Comparison of ENCODE assay signal across 8 cellular contexts in the genomic region with DNA sequence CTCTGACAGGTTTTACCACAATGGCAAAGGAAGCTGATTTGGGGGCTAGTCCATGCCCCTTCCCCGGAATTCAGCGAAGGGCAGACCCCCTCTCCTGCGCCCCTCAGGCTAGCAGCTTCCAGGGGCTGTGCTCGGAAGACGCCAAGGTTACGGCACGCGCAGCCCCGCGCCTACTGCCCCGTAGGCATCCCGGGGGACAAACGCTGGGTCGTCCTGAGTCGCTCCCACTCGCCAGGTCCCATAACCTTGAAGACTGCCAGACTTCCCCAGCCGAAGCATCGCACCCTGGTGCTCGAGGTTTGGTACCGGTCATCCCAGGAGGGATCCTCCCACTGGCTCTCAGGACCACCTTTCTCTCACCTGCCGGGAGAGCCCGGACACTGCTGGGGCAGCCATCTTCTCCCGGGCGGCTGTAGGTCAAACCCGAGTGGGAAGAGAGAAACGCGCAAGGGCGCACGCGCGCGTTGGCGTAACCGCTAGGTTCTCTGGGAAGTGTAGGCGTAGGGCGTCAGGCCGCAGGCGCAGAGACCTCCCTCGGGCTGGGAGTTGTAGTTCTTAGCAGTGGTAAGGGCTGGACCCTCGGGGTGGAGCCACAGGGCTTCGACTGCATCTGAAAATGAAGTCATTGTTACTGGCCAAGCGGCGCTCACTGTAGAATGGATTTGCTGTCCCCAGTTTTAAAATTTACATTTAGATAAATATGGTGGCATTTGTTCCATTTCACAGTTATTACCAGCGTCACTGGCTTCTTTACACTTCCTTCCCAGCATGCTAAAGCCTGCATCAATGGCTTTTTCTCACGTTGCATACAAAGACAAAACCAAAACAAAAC. TPM values are rescaled to one million over a fixed set of nuclear protein-coding genes. Genes with fewer than 3 reads are reported as not detected.
DNase-seq lines count a peak whose midpoint lies in the region; ATAC-seq lines count a peak whose summit lies in the region.

A gene with protein sequence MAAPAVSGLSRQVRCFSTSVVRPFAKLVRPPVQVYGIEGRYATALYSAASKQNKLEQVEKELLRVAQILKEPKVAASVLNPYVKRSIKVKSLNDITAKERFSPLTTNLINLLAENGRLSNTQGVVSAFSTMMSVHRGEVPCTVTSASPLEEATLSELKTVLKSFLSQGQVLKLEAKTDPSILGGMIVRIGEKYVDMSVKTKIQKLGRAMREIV (minus strand): TSS at position 437 of the 832 bp plus-strand sequence. CDS start 41 bp downstream, at position 396.

- ATAC-seq in GM21360 (IDR thresholded peaks at IDR 0.05; ENCODE audit: unreplicated experiment), result peak; percentile 97

- H3K27ac ChIP-seq in effector memory CD4-positive, alpha-beta T cell (ENCODE audit: insufficient read depth, low read length, poor library complexity, severe bottlenecking), result peak within 1 kb of the TSS; percentile 84

- peak within 1 kb of the TSS; percentile 90 for H3K4me3 ChIP-seq in effector memory CD4-positive, alpha-beta T cell (ENCODE audit: insufficient read depth, low read depth, low read length, poor library complexity, severe bottlenecking)

- H3K36me3 ChIP-seq in effector memory CD4-positive, alpha-beta T cell (ENCODE audit: control insufficient read depth, insufficient read depth, low read length), result peaks cover 21% of the 10 kb centered on the region

- H3K4me1 ChIP-seq in effector memory CD4-positive, alpha-beta T cell (ENCODE audit: control insufficient read depth, insufficient read depth, low read length, poor library complexity, severe bottlenecking), result peaks cover 10% of the 10 kb centered on the region

- H3K27me3 ChIP-seq in effector memory CD4-positive, alpha-beta T cell (replicated peaks; ENCODE audit: control insufficient read depth, insufficient read depth, low read length, poor library complexity, severe bottlenecking), result no peaks in the 10 kb centered on the region

- DNase-seq in COLO668 (lab: John Stamatoyannopoulos, UW; ENCODE audit: unreplicated experiment), result peak; percentile 99
- DNase-seq in HT1080 (ENCODE audit: low read depth), result peak; percentile 96
- DNase-seq in NOMO-1 treated with DMSO at 0.1 percent for 48 hours (lab: John Stamatoyannopoulos, UW; ENCODE audit: unreplicated experiment), result peak; percentile 98
- DNase-seq in activated CD8-positive, alpha-beta memory T cell treated with anti-CD3 and anti-CD28 coated beads for 4 hours (ENCODE audit: low read depth in 2 of 2), result peak; percentile 91 to 95
- peak; percentile 88 to 96 (median 92) for DNase-seq in effector memory CD4-positive, alpha-beta T cell
- DNase-seq in lung microvascular endothelial cell (ENCODE audit: low read depth in 2 of 2), result peak; percentile 98 to 99
- DNase-seq in stimulated activated CD4-positive, alpha-beta T cell treated with anti-CD3 and anti-CD28 coated beads, TNF-alpha, amount 100 ng/mL, for 48 hours (ENCODE audit: low read depth in 3 of 3), result peak; percentile 93 to 96 (median 93)

- no peaks in the 10 kb centered on the region for H3K9me3 ChIP-seq in effector memory CD4-positive, alpha-beta T cell (ENCODE audit: control insufficient read depth, low read length)

RNA-seq across cellular contexts. Expression of the gene that starts here (rescaled TPM):
- 192 and 245 TPM in 2 replicates for total RNA-seq in HT1080 (2014; rRNA removed; shearing (Covaris generic))
- 225 and 238 TPM in 2 replicates for polyA plus RNA-seq in HT1080 (2015; cell fraction: cytosol; rRNA removed)
- 95.7 and 134 TPM in 2 replicates for polyA plus RNA-seq in HT1080 (2015; cell fraction: nucleus; rRNA removed)
- 172 and 192 TPM in 2 replicates for total RNA-seq in lung microvascular endothelial cell

Comparison
In these comparisons a context has a peak if more than half of its experiments do, and no peak if none do; other contexts are left out.
1. Peak in every context shown above with its lines: DNase-seq, ATAC-seq, H3K4me3 ChIP-seq and H3K27ac ChIP-seq.